1 cellular context compared by ENCODE assay signal in the genomic region with DNA sequence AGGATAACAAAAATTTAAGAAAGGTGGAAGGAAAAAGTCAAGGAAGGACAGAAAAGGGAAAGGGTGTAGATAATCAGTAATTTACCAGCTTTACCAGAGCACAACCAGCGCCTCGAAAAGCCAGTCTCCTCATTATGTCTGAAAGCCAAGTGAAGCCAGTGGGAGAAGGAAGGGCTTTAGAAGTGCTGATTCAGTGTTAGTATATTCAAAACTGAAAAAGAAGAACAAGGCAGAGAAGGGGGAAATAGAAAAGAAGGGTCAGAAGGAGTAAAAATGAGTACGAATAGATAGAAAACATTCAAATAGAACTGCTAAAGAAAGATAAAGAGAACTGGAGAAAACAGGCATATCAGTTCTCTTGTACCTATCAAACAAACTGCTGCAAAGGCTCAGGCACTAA.
TF ChIP-seq lines count a peak whose summit lies in the region.

No MANE protein-coding gene starts in this region.

TF ChIP-seq in GM12878, 131 proteins besides CTCF, POLR2A, EP300 and RAD21:
- TF ChIP-seq, protein P1, sequence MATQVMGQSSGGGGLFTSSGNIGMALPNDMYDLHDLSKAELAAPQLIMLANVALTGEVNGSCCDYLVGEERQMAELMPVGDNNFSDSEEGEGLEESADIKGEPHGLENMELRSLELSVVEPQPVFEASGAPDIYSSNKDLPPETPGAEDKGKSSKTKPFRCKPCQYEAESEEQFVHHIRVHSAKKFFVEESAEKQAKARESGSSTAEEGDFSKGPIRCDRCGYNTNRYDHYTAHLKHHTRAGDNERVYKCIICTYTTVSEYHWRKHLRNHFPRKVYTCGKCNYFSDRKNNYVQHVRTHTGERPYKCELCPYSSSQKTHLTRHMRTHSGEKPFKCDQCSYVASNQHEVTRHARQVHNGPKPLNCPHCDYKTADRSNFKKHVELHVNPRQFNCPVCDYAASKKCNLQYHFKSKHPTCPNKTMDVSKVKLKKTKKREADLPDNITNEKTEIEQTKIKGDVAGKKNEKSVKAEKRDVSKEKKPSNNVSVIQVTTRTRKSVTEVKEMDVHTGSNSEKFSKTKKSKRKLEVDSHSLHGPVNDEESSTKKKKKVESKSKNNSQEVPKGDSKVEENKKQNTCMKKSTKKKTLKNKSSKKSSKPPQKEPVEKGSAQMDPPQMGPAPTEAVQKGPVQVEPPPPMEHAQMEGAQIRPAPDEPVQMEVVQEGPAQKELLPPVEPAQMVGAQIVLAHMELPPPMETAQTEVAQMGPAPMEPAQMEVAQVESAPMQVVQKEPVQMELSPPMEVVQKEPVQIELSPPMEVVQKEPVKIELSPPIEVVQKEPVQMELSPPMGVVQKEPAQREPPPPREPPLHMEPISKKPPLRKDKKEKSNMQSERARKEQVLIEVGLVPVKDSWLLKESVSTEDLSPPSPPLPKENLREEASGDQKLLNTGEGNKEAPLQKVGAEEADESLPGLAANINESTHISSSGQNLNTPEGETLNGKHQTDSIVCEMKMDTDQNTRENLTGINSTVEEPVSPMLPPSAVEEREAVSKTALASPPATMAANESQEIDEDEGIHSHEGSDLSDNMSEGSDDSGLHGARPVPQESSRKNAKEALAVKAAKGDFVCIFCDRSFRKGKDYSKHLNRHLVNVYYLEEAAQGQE (IDR thresholded peaks at IDR 0.05; ENCODE audit: low read depth, low read length) = no peak
- no peak for TF ChIP-seq FOXM1 (IDR thresholded peaks at IDR 0.05; ENCODE audit: low read depth, low read length)
- no peak for TF ChIP-seq TAF1 (IDR thresholded peaks at IDR 0.05; ENCODE audit: borderline replicate concordance, low read depth, low read length)
- TF ChIP-seq HCFC1 (IDR thresholded peaks at IDR 0.05; ENCODE audit: low read length) = no peak
- TF ChIP-seq PBX3 (IDR thresholded peaks at IDR 0.05; ENCODE audit: insufficient replicate concordance, low read depth, low read length) = no peak
- no peak for TF ChIP-seq IKZF1 (conservative IDR thresholded peaks at IDR 0.05)
- no peak for TF ChIP-seq TCF12 (IDR thresholded peaks at IDR 0.05; ENCODE audit: low read depth, low read length)
- TF ChIP-seq PML (IDR thresholded peaks at IDR 0.05; ENCODE audit: low read length) = no peak
- no peak for TF ChIP-seq SKIL (IDR thresholded peaks at IDR 0.05; ENCODE audit: low read depth, poor library complexity, severe bottlenecking)
- TF ChIP-seq TBL1XR1 (IDR thresholded peaks at IDR 0.05; ENCODE audit: low read depth, low read length) = no peak
- no peak for TF ChIP-seq MEF2A (IDR thresholded peaks at IDR 0.05; ENCODE audit: insufficient read depth, low read depth, low read length)
- TF ChIP-seq, protein P2, sequence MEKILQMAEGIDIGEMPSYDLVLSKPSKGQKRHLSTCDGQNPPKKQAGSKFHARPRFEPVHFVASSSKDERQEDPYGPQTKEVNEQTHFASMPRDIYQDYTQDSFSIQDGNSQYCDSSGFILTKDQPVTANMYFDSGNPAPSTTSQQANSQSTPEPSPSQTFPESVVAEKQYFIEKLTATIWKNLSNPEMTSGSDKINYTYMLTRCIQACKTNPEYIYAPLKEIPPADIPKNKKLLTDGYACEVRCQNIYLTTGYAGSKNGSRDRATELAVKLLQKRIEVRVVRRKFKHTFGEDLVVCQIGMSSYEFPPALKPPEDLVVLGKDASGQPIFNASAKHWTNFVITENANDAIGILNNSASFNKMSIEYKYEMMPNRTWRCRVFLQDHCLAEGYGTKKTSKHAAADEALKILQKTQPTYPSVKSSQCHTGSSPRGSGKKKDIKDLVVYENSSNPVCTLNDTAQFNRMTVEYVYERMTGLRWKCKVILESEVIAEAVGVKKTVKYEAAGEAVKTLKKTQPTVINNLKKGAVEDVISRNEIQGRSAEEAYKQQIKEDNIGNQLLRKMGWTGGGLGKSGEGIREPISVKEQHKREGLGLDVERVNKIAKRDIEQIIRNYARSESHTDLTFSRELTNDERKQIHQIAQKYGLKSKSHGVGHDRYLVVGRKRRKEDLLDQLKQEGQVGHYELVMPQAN (conservative IDR thresholded peaks at IDR 0.05) = no peak
- no peak for TF ChIP-seq TCF3 (IDR thresholded peaks at IDR 0.05; ENCODE audit: borderline replicate concordance, insufficient read depth, low read depth, low read length)
- no peak for TF ChIP-seq CHD1 (IDR thresholded peaks at IDR 0.05; ENCODE audit: low read depth, low read length)
- TF ChIP-seq RB1 (IDR thresholded peaks at IDR 0.05; ENCODE audit: borderline replicate concordance) = no peak
- no peak for TF ChIP-seq POLR2AphosphoS2 (IDR thresholded peaks at IDR 0.05; ENCODE audit: low read depth, low read length)
